In genomic region chr10:133358162-133358919, GRCh38 we compare ENCODE assay signal across 1 cellular context.
TF ChIP-seq lines count a peak whose summit lies in the region.

No MANE protein-coding gene starts in this region.

TF ChIP-seq in H1, 55 proteins besides CTCF, POLR2A, EP300 and RAD21:
- TF ChIP-seq SIN3A (conservative IDR thresholded peaks at IDR 0.05 in 1 of 2, IDR thresholded peaks at IDR 0.05 in 1 of 2; ENCODE audit: low read depth in 1 of 2, low read length in 2 of 2) (no peak), NRF1 (IDR thresholded peaks at IDR 0.05; ENCODE audit: low read depth, low read length) (no peak), PHF8 (conservative IDR thresholded peaks at IDR 0.05; ENCODE audit: low read depth, low read length) (no peak), YY1 (IDR thresholded peaks at IDR 0.05; ENCODE audit: low read depth, low read length) (no peak), TBP (IDR thresholded peaks at IDR 0.05; ENCODE audit: low read depth, low read length) (no peak)
